ENCODE assay signal across 28 cellular contexts in the genomic region with DNA sequence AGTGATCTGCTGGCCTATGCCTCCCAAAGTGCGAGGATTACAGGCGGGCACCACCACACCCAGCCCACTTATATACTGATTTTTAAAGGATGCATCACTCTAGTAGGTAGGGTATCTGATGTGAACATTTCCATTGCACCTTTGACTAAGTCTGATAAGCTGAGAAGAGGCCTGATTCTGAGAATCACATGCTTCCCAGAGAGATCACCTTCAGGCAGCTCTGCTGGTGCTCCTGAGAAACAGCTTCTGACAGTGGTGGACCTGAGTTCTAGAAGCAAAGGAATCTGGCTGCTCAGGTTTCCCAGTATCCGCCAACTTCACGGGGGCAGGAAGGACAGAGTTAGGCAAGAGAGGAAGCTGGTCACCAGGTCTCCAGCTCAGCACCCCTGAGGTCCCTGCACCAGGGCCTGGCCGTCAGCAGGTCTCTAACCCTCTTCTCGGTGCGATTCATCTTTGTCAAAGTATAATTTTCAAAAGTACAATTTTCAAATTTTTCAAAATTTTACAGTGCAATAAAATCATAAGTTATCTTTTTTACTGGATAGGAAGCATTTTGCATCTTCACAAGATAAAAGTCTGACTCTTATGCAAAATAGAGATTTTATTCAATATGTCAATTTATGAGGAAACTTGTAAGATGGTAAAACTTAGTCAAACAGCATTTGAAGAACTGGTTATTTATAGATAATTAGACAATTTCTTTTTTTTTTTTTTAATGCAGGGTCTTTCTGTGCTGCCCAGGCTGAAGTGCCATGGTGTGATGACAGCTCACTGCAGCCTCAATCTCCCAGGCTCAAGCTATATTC.
"Had no signal": no experiment of that assay in that cellular context is flagged by ENCODE, and none has a peak within 500 bp of the region (broad histone marks: within the 10 kb centered on the region; RNA-seq: fewer than 3 reads in every experiment).

No MANE protein-coding gene starts in this region.

- H3K27me3 Mint-ChIP-seq: activated CD4-positive, alpha-beta T cell treated with anti-CD3 and anti-CD28 coated beads for 36 hours; activated CD8-positive, alpha-beta memory T cell treated with anti-CD3 and anti-CD28 coated beads, Interleukin-2, amount 10 ng/mL, durations not matched to agents 7 days and 5 days; activated naive CD8-positive, alpha-beta T cell treated with anti-CD3 and anti-CD28 coated beads, Interleukin-2, amount 10 ng/mL, durations not matched to agents 7 days and 5 days had no signal

- H3K27me3 ChIP-seq: brain microvascular endothelial cell, heart right ventricle, left lung, ovary, tibial nerve had no signal

- ATAC-seq: activated CD4-positive, alpha-beta T cell treated with anti-CD3 and anti-CD28 coated beads for 36 hours; activated CD8-positive, alpha-beta memory T cell treated with anti-CD3 and anti-CD28 coated beads, Interleukin-2, amount 10 ng/mL, durations not matched to agents 7 days and 5 days; activated CD8-positive, alpha-beta T cell treated with anti-CD3 and anti-CD28 coated beads, Interleukin-2, amount 10 ng/mL, durations not matched to agents 7 days and 5 days; heart right ventricle; left lung; sciatic nerve; stimulated activated effector memory CD8-positive, alpha-beta T cell treated with anti-CD3 and anti-CD28 coated beads, Interleukin-12 subunit alpha, Interleukin-12 subunit beta, amount 100 ng/mL, for 72 hours had no signal

- H3K4me3 ChIP-seq: heart right ventricle, left lung, lung, ovary, skin epidermis, tibial nerve had no signal

- H3K4me1 Mint-ChIP-seq: activated CD4-positive, alpha-beta T cell treated with anti-CD3 and anti-CD28 coated beads for 36 hours; activated CD8-positive, alpha-beta memory T cell treated with anti-CD3 and anti-CD28 coated beads, Interleukin-2, amount 10 ng/mL, durations not matched to agents 7 days and 5 days; activated naive CD8-positive, alpha-beta T cell treated with anti-CD3 and anti-CD28 coated beads, Interleukin-2, amount 10 ng/mL, durations not matched to agents 7 days and 5 days had no signal

- H3K9me3 Mint-ChIP-seq: activated naive CD8-positive, alpha-beta T cell treated with anti-CD3 and anti-CD28 coated beads, Interleukin-2, amount 10 ng/mL, durations not matched to agents 7 days and 5 days; endodermal cell; nephron progenitor cell; stimulated activated effector memory CD8-positive, alpha-beta T cell treated with anti-CD3 and anti-CD28 coated beads, Interleukin-12 subunit alpha, Interleukin-12 subunit beta, amount 100 ng/mL, for 72 hours; T-helper 2 cell treated with Interferon-gamma antibody and Interleukin-4, amounts not matched to agents 5 μg/mL and 100 μg/mL, for 36 hours had no signal

- DNase-seq: activated CD4-positive, alpha-beta T cell treated with anti-CD3 and anti-CD28 coated beads for 36 hours; activated CD4-positive, CD25-positive, alpha-beta regulatory T cell; activated CD8-positive, alpha-beta memory T cell treated with anti-CD3 and anti-CD28 coated beads, Interleukin-2, amount 10 ng/mL, durations not matched to agents 7 days and 5 days; activated CD8-positive, alpha-beta T cell treated with anti-CD3 and anti-CD28 coated beads, Interleukin-2, amount 10 ng/mL, durations not matched to agents 7 days and 5 days; activated effector memory CD4-positive, alpha-beta T cell treated with Interleukin-2 at 50 U/mL for 16 hours; activated naive CD4-positive, alpha-beta T cell treated with Interleukin-2 at 50 U/mL for 16 hours; activated naive CD8-positive, alpha-beta T cell treated with anti-CD3 and anti-CD28 coated beads, Interleukin-2, amount 10 ng/mL, durations not matched to agents 7 days and 5 days; amniotic stem cell; brain microvascular endothelial cell; cortex of kidney; endodermal cell; heart right ventricle; kidney glomerular epithelial cell; left lung; nephron progenitor cell; ovary; retina; stimulated activated CD4-positive, alpha-beta T cell treated with anti-CD3 and anti-CD28 coated beads, Interleukin-12 subunit alpha, Interleukin-12 subunit beta, amount 100 ng/mL, for 4 hours; stimulated activated CD4-positive, alpha-beta T cell treated with anti-CD3 and anti-CD28 coated beads, Interleukin-4, amount 100 ng/mL, for 24 hours; T-helper 1 cell had no signal

- H3K9me3 ChIP-seq: heart right ventricle, left lung, ovary, tibial nerve had no signal

- H3K27ac ChIP-seq: brain microvascular endothelial cell, foreskin keratinocyte, left lung, ovary, skin epidermis, tibial nerve had no signal

- H3K36me3 ChIP-seq: brain microvascular endothelial cell, ovary had no signal

- H3K27ac Mint-ChIP-seq: activated CD4-positive, alpha-beta T cell treated with anti-CD3 and anti-CD28 coated beads for 36 hours; activated CD8-positive, alpha-beta memory T cell treated with anti-CD3 and anti-CD28 coated beads, Interleukin-2, amount 10 ng/mL, durations not matched to agents 7 days and 5 days; activated CD8-positive, alpha-beta T cell treated with anti-CD3 and anti-CD28 coated beads, Interleukin-2, amount 10 ng/mL, durations not matched to agents 7 days and 5 days; activated naive CD8-positive, alpha-beta T cell treated with anti-CD3 and anti-CD28 coated beads, Interleukin-2, amount 10 ng/mL, durations not matched to agents 7 days and 5 days; endodermal cell; nephron progenitor cell; progenitor cell of endocrine pancreas; T-helper 2 cell treated with Interferon-gamma antibody and Interleukin-4, amounts not matched to agents 5 μg/mL and 100 μg/mL, for 36 hours had no signal

- H3K4me1 ChIP-seq: foreskin keratinocyte had no signal

- H3K4me3 Mint-ChIP-seq: activated CD4-positive, alpha-beta T cell treated with anti-CD3 and anti-CD28 coated beads for 36 hours; activated CD8-positive, alpha-beta memory T cell treated with anti-CD3 and anti-CD28 coated beads, Interleukin-2, amount 10 ng/mL, durations not matched to agents 7 days and 5 days; activated CD8-positive, alpha-beta T cell treated with anti-CD3 and anti-CD28 coated beads, Interleukin-2, amount 10 ng/mL, durations not matched to agents 7 days and 5 days; activated naive CD8-positive, alpha-beta T cell treated with anti-CD3 and anti-CD28 coated beads, Interleukin-2, amount 10 ng/mL, durations not matched to agents 7 days and 5 days; endodermal cell; nephron progenitor cell; stimulated activated effector memory CD8-positive, alpha-beta T cell treated with anti-CD3 and anti-CD28 coated beads, Interleukin-12 subunit alpha, Interleukin-12 subunit beta, amount 100 ng/mL, for 72 hours; T-helper 2 cell treated with Interferon-gamma antibody and Interleukin-4, amounts not matched to agents 5 μg/mL and 100 μg/mL, for 36 hours had no signal
